In the genomic region with DNA sequence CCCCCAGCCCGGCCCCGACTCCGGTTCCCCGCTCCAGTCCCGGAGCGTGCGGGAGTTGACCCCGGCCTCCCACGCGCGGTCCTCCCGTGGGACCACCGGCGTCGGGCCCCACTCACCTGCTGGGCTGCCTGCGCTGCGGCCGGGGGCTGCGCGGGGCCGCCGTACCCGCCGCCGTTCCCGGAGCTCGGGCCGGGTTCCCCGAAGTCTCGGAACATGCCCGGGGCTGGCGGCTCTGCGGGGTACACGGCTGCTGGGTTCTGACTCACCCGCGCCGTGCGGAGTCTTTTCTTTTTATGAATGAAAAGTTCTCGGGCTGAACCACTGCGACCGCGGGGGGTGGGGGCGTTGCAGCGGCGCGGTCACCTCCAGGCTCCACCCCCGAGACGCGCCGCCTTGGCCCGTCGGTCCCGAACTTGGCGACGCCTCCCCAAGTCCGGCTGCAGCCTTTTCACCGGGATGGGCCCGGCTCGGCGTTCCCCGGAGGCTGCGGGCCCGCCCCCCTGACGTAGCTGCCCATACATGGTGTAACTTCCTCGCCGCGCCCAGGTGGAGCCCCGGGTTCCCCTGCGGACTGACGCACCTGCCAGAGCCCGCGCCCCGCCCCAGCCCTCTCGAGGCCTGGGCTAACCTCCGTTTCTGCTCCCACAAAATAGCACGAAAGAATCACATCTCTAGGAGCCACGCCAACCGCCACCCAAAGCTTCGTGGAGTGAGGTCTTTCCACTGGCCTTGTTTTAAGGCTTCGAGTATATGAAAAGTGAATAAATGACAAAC, we compare ENCODE assay signal across 1 cellular context.
TF ChIP-seq lines count a peak whose summit lies in the region.

FOSL1 (minus strand) TSS at position 264 of the 774 bp plus-strand sequence; CDS start at position 215, 49 bp downstream.

TF ChIP-seq in HepG2, 621 proteins besides CTCF, POLR2A, EP300 and RAD21 (continued from another document and continues in another):
- no peak for TF ChIP-seq HBP1 (CRISPR knock-in tag; IDR thresholded peaks at IDR 0.05; ENCODE audit: low read depth)
- TF ChIP-seq ISX (CRISPR knock-in tag; conservative IDR thresholded peaks at IDR 0.05), result no peak
- TF ChIP-seq ZNF644 (CRISPR knock-in tag; IDR thresholded peaks at IDR 0.05; ENCODE audit: low read depth), result no peak
- TF ChIP-seq MBNL3 (CRISPR knock-in tag; conservative IDR thresholded peaks at IDR 0.05), result no peak
- TF ChIP-seq ARID5B (CRISPR knock-in tag; IDR thresholded peaks at IDR 0.05), result peak; percentile 54; the same call in 1 of the 2 replicates
- TF ChIP-seq ZSCAN20 (CRISPR knock-in tag; IDR thresholded peaks at IDR 0.05; ENCODE audit: borderline replicate concordance), result 0 out of 2 replicates have a peak, but pooled peaks have one; percentile 19
- TF ChIP-seq RFX1 (IDR thresholded peaks at IDR 0.05), result no peak
- TF ChIP-seq, protein P1, sequence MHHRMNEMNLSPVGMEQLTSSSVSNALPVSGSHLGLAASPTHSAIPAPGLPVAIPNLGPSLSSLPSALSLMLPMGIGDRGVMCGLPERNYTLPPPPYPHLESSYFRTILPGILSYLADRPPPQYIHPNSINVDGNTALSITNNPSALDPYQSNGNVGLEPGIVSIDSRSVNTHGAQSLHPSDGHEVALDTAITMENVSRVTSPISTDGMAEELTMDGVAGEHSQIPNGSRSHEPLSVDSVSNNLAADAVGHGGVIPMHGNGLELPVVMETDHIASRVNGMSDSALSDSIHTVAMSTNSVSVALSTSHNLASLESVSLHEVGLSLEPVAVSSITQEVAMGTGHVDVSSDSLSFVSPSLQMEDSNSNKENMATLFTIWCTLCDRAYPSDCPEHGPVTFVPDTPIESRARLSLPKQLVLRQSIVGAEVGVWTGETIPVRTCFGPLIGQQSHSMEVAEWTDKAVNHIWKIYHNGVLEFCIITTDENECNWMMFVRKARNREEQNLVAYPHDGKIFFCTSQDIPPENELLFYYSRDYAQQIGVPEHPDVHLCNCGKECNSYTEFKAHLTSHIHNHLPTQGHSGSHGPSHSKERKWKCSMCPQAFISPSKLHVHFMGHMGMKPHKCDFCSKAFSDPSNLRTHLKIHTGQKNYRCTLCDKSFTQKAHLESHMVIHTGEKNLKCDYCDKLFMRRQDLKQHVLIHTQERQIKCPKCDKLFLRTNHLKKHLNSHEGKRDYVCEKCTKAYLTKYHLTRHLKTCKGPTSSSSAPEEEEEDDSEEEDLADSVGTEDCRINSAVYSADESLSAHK (CRISPR knock-in tag; IDR thresholded peaks at IDR 0.05; ENCODE audit: borderline replicate concordance), result no peak
- TF ChIP-seq BRF2 (CRISPR knock-in tag; IDR thresholded peaks at IDR 0.05), result no peak
- TF ChIP-seq NR0B2 (CRISPR knock-in tag; IDR thresholded peaks at IDR 0.05), result no peak
- TF ChIP-seq ZNF253 (CRISPR knock-in tag; IDR thresholded peaks at IDR 0.05; ENCODE audit: borderline replicate concordance), result no peak
- peak; percentile 22; the same call in 1 of the 2 replicates for TF ChIP-seq ZNF501 (CRISPR knock-in tag; IDR thresholded peaks at IDR 0.05)
- TF ChIP-seq HOXA7 (CRISPR knock-in tag; IDR thresholded peaks at IDR 0.05), result no peak
- no peak for TF ChIP-seq REL (CRISPR knock-in tag; conservative IDR thresholded peaks at IDR 0.05)
- no peak for TF ChIP-seq ZNF432 (CRISPR knock-in tag; IDR thresholded peaks at IDR 0.05; ENCODE audit: borderline replicate concordance)
- TF ChIP-seq HES4 (CRISPR knock-in tag; IDR thresholded peaks at IDR 0.05; ENCODE audit: borderline replicate concordance), result no peak
- no peak; the same call in 1 of the 2 replicates for TF ChIP-seq ATF3 (CRISPR knock-in tag; IDR thresholded peaks at IDR 0.05)
- TF ChIP-seq FOXA3 (CRISPR knock-in tag; IDR thresholded peaks at IDR 0.05), result 0 out of 2 replicates have a peak, but pooled peaks have one; percentile 8
- TF ChIP-seq ZNF839 (CRISPR knock-in tag; IDR thresholded peaks at IDR 0.05; ENCODE audit: borderline replicate concordance), result no peak
- no peak for TF ChIP-seq NFIC (IDR thresholded peaks at IDR 0.05; ENCODE audit: low read length)
- TF ChIP-seq FOSL1 (CRISPR knock-in tag; IDR thresholded peaks at IDR 0.05; ENCODE audit: borderline replicate concordance), result no peak
- TF ChIP-seq ZNF12 (CRISPR knock-in tag; IDR thresholded peaks at IDR 0.05), result no peak
- TF ChIP-seq ZSCAN25 (CRISPR knock-in tag; IDR thresholded peaks at IDR 0.05), result no peak
- TF ChIP-seq RBM39 (IDR thresholded peaks at IDR 0.05; ENCODE audit: low read depth, low read length, poor library complexity, severe bottlenecking), result no peak
- TF ChIP-seq, protein P2, sequence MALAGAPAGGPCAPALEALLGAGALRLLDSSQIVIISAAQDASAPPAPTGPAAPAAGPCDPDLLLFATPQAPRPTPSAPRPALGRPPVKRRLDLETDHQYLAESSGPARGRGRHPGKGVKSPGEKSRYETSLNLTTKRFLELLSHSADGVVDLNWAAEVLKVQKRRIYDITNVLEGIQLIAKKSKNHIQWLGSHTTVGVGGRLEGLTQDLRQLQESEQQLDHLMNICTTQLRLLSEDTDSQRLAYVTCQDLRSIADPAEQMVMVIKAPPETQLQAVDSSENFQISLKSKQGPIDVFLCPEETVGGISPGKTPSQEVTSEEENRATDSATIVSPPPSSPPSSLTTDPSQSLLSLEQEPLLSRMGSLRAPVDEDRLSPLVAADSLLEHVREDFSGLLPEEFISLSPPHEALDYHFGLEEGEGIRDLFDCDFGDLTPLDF (CRISPR knock-in tag; IDR thresholded peaks at IDR 0.05), result no peak
- no peak; the same call in 1 of the 2 replicates for TF ChIP-seq ZNF546 (CRISPR knock-in tag; conservative IDR thresholded peaks at IDR 0.05)
- no peak for TF ChIP-seq U2AF2 (IDR thresholded peaks at IDR 0.05; ENCODE audit: low read depth, low read length)
- TF ChIP-seq ZNF619 (CRISPR knock-in tag; IDR thresholded peaks at IDR 0.05), result no peak
- TF ChIP-seq EHMT2 (IDR thresholded peaks at IDR 0.05; ENCODE audit: borderline replicate concordance, low read depth, low read length), result no peak
- peak; percentile 78; the same call in 1 of the 3 replicates for TF ChIP-seq MXI1 (IDR thresholded peaks at IDR 0.05; ENCODE audit: borderline replicate concordance, low read depth, low read length)
- no peak; the same call in 1 of the 2 replicates for TF ChIP-seq PHF8 (CRISPR knock-in tag; IDR thresholded peaks at IDR 0.05)
- TF ChIP-seq ZNF33A (CRISPR knock-in tag; IDR thresholded peaks at IDR 0.05; ENCODE audit: borderline replicate concordance), result no peak
- no peak for TF ChIP-seq FOXM1 (CRISPR knock-in tag; IDR thresholded peaks at IDR 0.05)
- TF ChIP-seq FOXK2 (IDR thresholded peaks at IDR 0.05), result peak; percentile 23; the same call in 1 of the 2 replicates
- TF ChIP-seq ZNF646 (CRISPR knock-in tag; IDR thresholded peaks at IDR 0.05), result no peak
- no peak for TF ChIP-seq ZKSCAN8 (CRISPR knock-in tag; IDR thresholded peaks at IDR 0.05; ENCODE audit: borderline replicate concordance)
- TF ChIP-seq, protein P3, sequence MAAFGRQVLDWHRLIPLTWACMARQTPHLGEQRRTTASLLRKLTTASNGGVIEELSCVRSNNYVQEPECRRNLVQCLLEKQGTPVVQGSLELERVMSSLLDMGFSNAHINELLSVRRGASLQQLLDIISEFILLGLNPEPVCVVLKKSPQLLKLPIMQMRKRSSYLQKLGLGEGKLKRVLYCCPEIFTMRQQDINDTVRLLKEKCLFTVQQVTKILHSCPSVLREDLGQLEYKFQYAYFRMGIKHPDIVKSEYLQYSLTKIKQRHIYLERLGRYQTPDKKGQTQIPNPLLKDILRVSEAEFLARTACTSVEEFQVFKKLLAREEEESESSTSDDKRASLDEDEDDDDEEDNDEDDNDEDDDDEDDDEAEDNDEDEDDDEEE (CRISPR knock-in tag; IDR thresholded peaks at IDR 0.05), result no peak
- TF ChIP-seq ZBTB20 (CRISPR knock-in tag; IDR thresholded peaks at IDR 0.05; ENCODE audit: borderline replicate concordance, low read depth), result no peak
- TF ChIP-seq WIZ (CRISPR knock-in tag; IDR thresholded peaks at IDR 0.05), result no peak
- no peak for TF ChIP-seq SP2 (CRISPR knock-in tag; IDR thresholded peaks at IDR 0.05)
- 0 out of 2 replicates have a peak, but pooled peaks have one; percentile 35 for TF ChIP-seq SALL2 (CRISPR knock-in tag; IDR thresholded peaks at IDR 0.05)
